In genomic region chr16:85344502-85345128, GRCh38 we compare ENCODE assay signal across 2 cellular contexts.
A peak's percentile ranks its signal among the peaks of the same experiment; 100 is the strongest.
TF ChIP-seq lines count a peak whose summit lies in the region.

No MANE protein-coding gene starts in this region.

TF ChIP-seq in HEK293, 187 proteins besides CTCF, POLR2A, EP300 and RAD21 (continued from another document):
- TF ChIP-seq, protein P1, sequence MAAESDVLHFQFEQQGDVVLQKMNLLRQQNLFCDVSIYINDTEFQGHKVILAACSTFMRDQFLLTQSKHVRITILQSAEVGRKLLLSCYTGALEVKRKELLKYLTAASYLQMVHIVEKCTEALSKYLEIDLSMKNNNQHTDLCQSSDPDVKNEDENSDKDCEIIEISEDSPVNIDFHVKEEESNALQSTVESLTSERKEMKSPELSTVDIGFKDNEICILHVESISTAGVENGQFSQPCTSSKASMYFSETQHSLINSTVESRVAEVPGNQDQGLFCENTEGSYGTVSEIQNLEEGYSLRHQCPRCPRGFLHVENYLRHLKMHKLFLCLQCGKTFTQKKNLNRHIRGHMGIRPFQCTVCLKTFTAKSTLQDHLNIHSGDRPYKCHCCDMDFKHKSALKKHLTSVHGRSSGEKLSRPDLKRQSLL (tag by site-specific recombination; IDR thresholded peaks at IDR 0.05), result no peak
- TF ChIP-seq ZNF37A (tag by site-specific recombination; IDR thresholded peaks at IDR 0.05) (no peak), ZNF658 (tag by site-specific recombination; IDR thresholded peaks at IDR 0.05) (no peak), ZNF354C (tag by site-specific recombination; IDR thresholded peaks at IDR 0.05; ENCODE audit: borderline replicate concordance, low read depth) (no peak), SALL2 (tag by site-specific recombination; IDR thresholded peaks at IDR 0.05; ENCODE audit: borderline replicate concordance) (no peak), ZFHX2 (tag by site-specific recombination; conservative IDR thresholded peaks at IDR 0.05) (peak; percentile 66), SP2 (tag by site-specific recombination; IDR thresholded peaks at IDR 0.05) (no peak), EGR2 (tag by site-specific recombination; IDR thresholded peaks at IDR 0.05; ENCODE audit: low read depth) (peak; percentile 76), ZNF747 (tag by site-specific recombination; IDR thresholded peaks at IDR 0.05) (no peak), ZNF26 (tag by site-specific recombination; IDR thresholded peaks at IDR 0.05) (no peak)
- TF ChIP-seq, protein P2, sequence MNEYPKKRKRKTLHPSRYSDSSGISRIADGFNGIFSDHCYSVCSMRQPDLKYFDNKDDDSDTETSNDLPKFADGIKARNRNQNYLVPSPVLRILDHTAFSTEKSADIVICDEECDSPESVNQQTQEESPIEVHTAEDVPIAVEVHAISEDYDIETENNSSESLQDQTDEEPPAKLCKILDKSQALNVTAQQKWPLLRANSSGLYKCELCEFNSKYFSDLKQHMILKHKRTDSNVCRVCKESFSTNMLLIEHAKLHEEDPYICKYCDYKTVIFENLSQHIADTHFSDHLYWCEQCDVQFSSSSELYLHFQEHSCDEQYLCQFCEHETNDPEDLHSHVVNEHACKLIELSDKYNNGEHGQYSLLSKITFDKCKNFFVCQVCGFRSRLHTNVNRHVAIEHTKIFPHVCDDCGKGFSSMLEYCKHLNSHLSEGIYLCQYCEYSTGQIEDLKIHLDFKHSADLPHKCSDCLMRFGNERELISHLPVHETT (tag by site-specific recombination; IDR thresholded peaks at IDR 0.05), result no peak

TF ChIP-seq in K562, 482 proteins besides CTCF, POLR2A, EP300 and RAD21:
- TF ChIP-seq, protein P3, sequence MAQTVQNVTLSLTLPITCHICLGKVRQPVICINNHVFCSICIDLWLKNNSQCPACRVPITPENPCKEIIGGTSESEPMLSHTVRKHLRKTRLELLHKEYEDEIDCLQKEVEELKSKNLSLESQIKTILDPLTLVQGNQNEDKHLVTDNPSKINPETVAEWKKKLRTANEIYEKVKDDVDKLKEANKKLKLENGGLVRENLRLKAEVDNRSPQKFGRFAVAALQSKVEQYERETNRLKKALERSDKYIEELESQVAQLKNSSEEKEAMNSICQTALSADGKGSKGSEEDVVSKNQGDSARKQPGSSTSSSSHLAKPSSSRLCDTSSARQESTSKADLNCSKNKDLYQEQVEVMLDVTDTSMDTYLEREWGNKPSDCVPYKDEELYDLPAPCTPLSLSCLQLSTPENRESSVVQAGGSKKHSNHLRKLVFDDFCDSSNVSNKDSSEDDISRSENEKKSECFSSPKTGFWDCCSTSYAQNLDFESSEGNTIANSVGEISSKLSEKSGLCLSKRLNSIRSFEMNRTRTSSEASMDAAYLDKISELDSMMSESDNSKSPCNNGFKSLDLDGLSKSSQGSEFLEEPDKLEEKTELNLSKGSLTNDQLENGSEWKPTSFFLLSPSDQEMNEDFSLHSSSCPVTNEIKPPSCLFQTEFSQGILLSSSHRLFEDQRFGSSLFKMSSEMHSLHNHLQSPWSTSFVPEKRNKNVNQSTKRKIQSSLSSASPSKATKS (CRISPR knock-in tag; IDR thresholded peaks at IDR 0.05), result no peak
- TF ChIP-seq EGR1 (conservative IDR thresholded peaks at IDR 0.05), result 0 out of 2 replicates have a peak, but pooled peaks have one; percentile 10
- no peak for TF ChIP-seq ZNF551 (CRISPR knock-in tag; IDR thresholded peaks at IDR 0.05)
- TF ChIP-seq RBM22 (IDR thresholded peaks at IDR 0.05; ENCODE audit: low read depth, low read length, poor library complexity, severe bottlenecking), result no peak
